8 cellular contexts compared by ENCODE assay signal in the genomic region with DNA sequence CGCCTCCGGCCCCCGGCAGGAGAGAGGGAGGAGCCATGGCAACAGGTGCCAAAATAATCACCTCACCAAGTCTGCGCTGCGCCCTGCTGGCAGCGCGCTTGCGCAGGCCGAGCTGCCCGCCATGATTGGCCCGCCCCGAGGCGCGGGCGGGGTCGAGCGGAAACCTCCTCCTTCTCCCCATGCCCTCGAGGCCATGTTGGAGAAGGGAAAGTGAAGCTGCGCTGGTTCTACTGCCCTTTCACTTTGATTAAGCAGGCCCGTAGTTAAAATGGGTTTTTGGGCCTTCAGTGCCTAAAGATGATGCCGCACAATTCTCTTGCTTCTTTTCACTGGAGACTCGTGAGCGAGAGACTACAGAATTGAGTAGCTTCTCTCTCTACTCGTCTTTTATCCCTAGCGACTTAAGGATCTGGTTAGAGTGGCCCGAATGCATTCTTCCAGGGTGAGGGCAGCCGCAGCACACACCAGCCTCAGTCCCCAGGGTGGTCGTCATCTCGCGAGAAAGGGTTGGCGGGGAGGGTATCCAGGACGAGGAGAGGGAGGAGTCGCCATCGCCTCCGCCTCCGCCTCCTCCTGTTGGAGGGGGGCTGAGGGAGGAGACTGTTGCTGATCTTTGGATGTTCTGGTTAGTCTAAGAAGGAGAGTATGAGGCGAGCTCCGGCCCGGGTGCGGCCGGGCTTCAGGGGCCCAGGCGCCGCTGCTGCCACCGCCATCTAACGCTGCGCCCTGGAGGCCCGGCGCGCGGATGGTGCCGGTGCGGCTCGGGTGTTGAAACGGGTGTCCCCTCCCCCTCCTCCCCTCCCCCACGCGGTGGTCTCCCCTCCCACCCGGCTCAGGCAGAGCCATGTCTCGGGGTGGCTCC. TPM values are rescaled to one million over a fixed set of nuclear protein-coding genes. Genes with fewer than 3 reads are reported as not detected.
A peak's percentile ranks its signal among the peaks of the same experiment; 100 is the strongest.
DNase-seq lines count a peak whose midpoint lies in the region; ATAC-seq and TF ChIP-seq lines count a peak whose summit lies in the region.

Gene DCAF6, plus strand, starts transcription at position 616 of the 862 bp plus-strand sequence. Its CDS starts 229 bp downstream, at position 845.

- CTCF ChIA-PET in activated B cell treated with CpG ODN at 0.5 μM for 24 hours (lab: Charles Lee), result interaction anchor here (1.4 to 1.8 kb wide), 2 partner anchors 8 to 146 kb away, joined by 3 to 6 read pairs; no protein-coding TSS in a partner anchor

- TF ChIP-seq CTCF in activated B cell treated with CpG ODN at 0.5 μM for 24 hours (IDR thresholded peaks at IDR 0.05), result no peak

- H3K27ac Mint-ChIP-seq in activated B cell treated with CpG ODN at 0.5 μM for 24 hours (peak within 1 kb of the TSS; percentile 100), immature natural killer cell (peak within 1 kb of the TSS; percentile 93 to 99 (median 98))

- H3K4me3 Mint-ChIP-seq in activated B cell treated with CpG ODN at 0.5 μM for 24 hours (peak within 1 kb of the TSS; percentile 88), immature natural killer cell (peak within 1 kb of the TSS; percentile 95 to 98 (median 97))

- H3K36me3 Mint-ChIP-seq in activated B cell treated with CpG ODN at 0.5 μM for 24 hours (ENCODE audit: low read depth) (peaks cover 13% of the 10 kb centered on the region), immature natural killer cell (no peaks in the 10 kb centered on the region)

- peak within 1 kb of the TSS; percentile 100 for H3K27ac ChIP-seq in caudate nucleus (ENCODE audit: low read depth, low read length)

- POLR2A ChIA-PET in activated B cell treated with CpG ODN at 0.5 μM for 24 hours (lab: Charles Lee), result interaction anchor here (0.6 to 2.8 kb wide), 20 partner anchors 9 to 1858 kb away, joined by 3 to 21 read pairs (median 4); partner anchors contain the start of genes ADCY10, METTL18, MPZL1 and POGK

- H3K4me1 Mint-ChIP-seq in activated B cell treated with CpG ODN at 0.5 μM for 24 hours, result peaks cover 35% of the 10 kb centered on the region
- H3K4me1 Mint-ChIP-seq in immature natural killer cell, result peaks cover 34 to 38% of the 10 kb centered on the region in 2 donors

- intact Hi-C loops in activated B cell treated with CpG ODN at 0.5 μM for 24 hours (cut with micrococcal nuclease), result loop anchor here (1.0 to 10.0 kb wide), 18 partner anchors 133 to 1957 kb away; partner anchors contain the start of genes ATP1B1, CREG1, FAM78B and GPR161

- DNase-seq in AG08395 (ENCODE audit: low spot score), result peak; percentile 99
- peak; percentile 99 for DNase-seq in NCI-H345 (lab: John Stamatoyannopoulos, UW)
- DNase-seq in activated B cell treated with CpG ODN at 0.5 μM for 24 hours, result peak; percentile 92
- peak; percentile 76 to 98 (median 95) for DNase-seq in caudate nucleus (lab: John Stamatoyannopoulos, UW)
- peak; percentile 98 to 99 (median 99) for DNase-seq in immature natural killer cell
- DNase-seq in smooth muscle cell of the brain vasculature (ENCODE audit: low read depth, low spot score), result peak; percentile 95

- H3K27me3 Mint-ChIP-seq in activated B cell treated with CpG ODN at 0.5 μM for 24 hours, result no peaks in the 10 kb centered on the region
- H3K27me3 Mint-ChIP-seq in immature natural killer cell (ENCODE audit: low read depth in 3 of 3), result peaks cover 16 to 20% (median 17%) of the 10 kb centered on the region in 3 donors

- peak; percentile 86 for TF ChIP-seq POLR2A in GM18951 (IDR thresholded peaks at IDR 0.05; ENCODE audit: extremely low read depth, insufficient read depth, insufficient read length)

- ATAC-seq in HG03196 (IDR thresholded peaks at IDR 0.05; ENCODE audit: unreplicated experiment) (peak; percentile 72), activated B cell treated with CpG ODN at 0.5 μM for 24 hours (ENCODE audit: low read depth) (peak; percentile 79)

- in situ Hi-C loops in GM18951 (cut with MboI; ENCODE audit: low sequenced_read_pairs, unreplicated experiment), result no loop called here

- H3K9me3 Mint-ChIP-seq in activated B cell treated with CpG ODN at 0.5 μM for 24 hours (no peaks in the 10 kb centered on the region), immature natural killer cell (no peaks in the 10 kb centered on the region)

RNA-seq across cellular contexts. Expression of gene DCAF6, which starts in this region (rescaled TPM):
- total RNA-seq in activated B cell treated with CpG ODN at 0.5 μM for 24 hours, result 23.1 and 32.9 TPM in 2 replicates
- polyA plus RNA-seq in immature natural killer cell, result 10 to 100 TPM in 2 of 3 donors, 1 to 10 TPM in 1; 9.6 to 13.6 (median 10.3) TPM

Comparison
In these comparisons a context has a peak if more than half of its experiments do, and no peak if none do; other contexts are left out.
1. Peak in every context shown above with its lines: DNase-seq, ATAC-seq and H3K27ac ChIP-seq.